14 cellular contexts compared by ENCODE assay signal in the genomic region with DNA sequence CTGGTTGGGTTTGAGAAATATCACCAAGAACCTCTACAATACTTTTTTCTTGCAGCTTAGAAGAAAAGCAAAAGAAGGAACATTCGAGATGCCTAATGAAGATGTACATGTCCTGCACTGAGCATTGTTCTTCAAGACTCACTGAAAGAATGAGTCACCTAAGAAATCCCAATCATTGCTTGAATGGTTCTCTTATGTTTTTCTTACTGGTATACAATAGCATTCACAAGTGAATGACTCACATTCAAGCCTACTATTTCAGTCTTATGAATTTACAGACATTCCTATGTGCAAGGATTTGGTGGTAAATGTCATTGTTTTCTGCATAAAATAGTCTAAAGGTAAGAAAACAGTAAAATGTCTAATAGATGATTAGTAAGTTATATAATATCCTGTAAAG.
A peak's percentile ranks its signal among the peaks of the same experiment; 100 is the strongest.
DNase-seq lines count a peak whose midpoint lies in the region; ATAC-seq and TF ChIP-seq lines count a peak whose summit lies in the region.
"Had no signal": no experiment of that assay in that cellular context is flagged by ENCODE, and none has a peak within 500 bp of the region (broad histone marks: within the 10 kb centered on the region; RNA-seq: fewer than 3 reads in every experiment).

No MANE protein-coding gene starts in this region.

- H3K9ac ChIP-seq in smooth muscle cell (ENCODE audit: low read depth), result no peak overlapping the region
- H3K9ac ChIP-seq: parathyroid adenoma had no signal

- TF ChIP-seq CTCF in RWPE2 (IDR thresholded peaks at IDR 0.05; ENCODE audit: poor library complexity, severe bottlenecking) (no peak), fibroblast of mammary gland (conservative IDR thresholded peaks at IDR 0.05; ENCODE audit: control insufficient read depth, insufficient read depth, low read depth, low read length) (no peak), smooth muscle cell (IDR thresholded peaks at IDR 0.05; ENCODE audit: borderline replicate concordance, insufficient read depth, poor library complexity, severe bottlenecking) (no peak)

- H4K20me1 ChIP-seq in smooth muscle cell (ENCODE audit: low read depth), result no peaks in the 10 kb centered on the region

- no peak for DNase-seq in RWPE2 (ENCODE audit: low spot score)
- DNase-seq in fibroblast of mammary gland (ENCODE audit: low read depth), result peak; percentile 85
- DNase-seq in smooth muscle cell (lab: John Stamatoyannopoulos, UW; ENCODE audit: unreplicated experiment), result no peak
- no peak for DNase-seq in islet precursor cell
- no peak for DNase-seq in pons (ENCODE audit: low spot score)
- DNase-seq in ureter (ENCODE audit: low spot score), result no peak
- DNase-seq: activated CD4-positive, alpha-beta T cell treated with anti-CD3 and anti-CD28 coated beads, Interleukin-2, amount 50 U/mL, for 1 hour; activated naive CD4-positive, alpha-beta T cell treated with anti-CD3 and anti-CD28 coated beads, Interleukin-2, amount 10 ng/mL, durations not matched to agents 7 days and 5 days; effector CD8-positive, alpha-beta T cell; left ventricle myocardium superior; testis had no signal

- H3K4me1 ChIP-seq in RWPE2 (ENCODE audit: insufficient read depth, poor library complexity, severe bottlenecking), result peaks cover 15% of the 10 kb centered on the region
- H3K4me1 ChIP-seq in smooth muscle cell (ENCODE audit: low read depth), result no peaks in the 10 kb centered on the region
- H3K4me1 ChIP-seq: parathyroid adenoma, testis had no signal

- WGBS in smooth muscle cell (ENCODE audit: low lambda C conversion rate), result 90% methylated on average over 1 of the region's 1 CpG

- ATAC-seq in GM21619 (IDR thresholded peaks at IDR 0.05; ENCODE audit: unreplicated experiment), result peak; percentile 43
- peak; percentile 100 for ATAC-seq in RWPE2 (ENCODE audit: low read depth)
- ATAC-seq: GM23338 had no signal

- H3K27ac ChIP-seq in RWPE2 (ENCODE audit: poor library complexity, severe bottlenecking) (peak overlapping the region; percentile 14), smooth muscle cell (ENCODE audit: low read depth) (peak overlapping the region; percentile 32)
- H3K27ac ChIP-seq: parathyroid adenoma, testis had no signal

- H2AFZ ChIP-seq in smooth muscle cell (ENCODE audit: low read depth), result no peak overlapping the region
- H2AFZ ChIP-seq: GM23338, parathyroid adenoma had no signal

- no peaks in the 10 kb centered on the region for H3K36me3 ChIP-seq in RWPE2 (ENCODE audit: low read depth)
- no peaks in the 10 kb centered on the region for H3K36me3 ChIP-seq in smooth muscle cell (ENCODE audit: low read depth)

- H3K4me3 ChIP-seq in RWPE2 (ENCODE audit: severe bottlenecking) (no peak overlapping the region), fibroblast of mammary gland (ENCODE audit: control insufficient read depth, low read depth, low read length) (no peak overlapping the region), smooth muscle cell (no peak overlapping the region)
- H3K4me3 ChIP-seq: GM23338, testis had no signal

- H3K79me2 ChIP-seq in smooth muscle cell (ENCODE audit: low read depth), result no peaks in the 10 kb centered on the region
- H3K79me2 ChIP-seq: parathyroid adenoma had no signal

- H3F3A ChIP-seq in smooth muscle cell (ENCODE audit: low read depth), result no peaks in the 10 kb centered on the region

- H3K4me2 ChIP-seq in smooth muscle cell, result no peak overlapping the region
- H3K4me2 ChIP-seq: GM23338 had no signal

- H3K27me3 ChIP-seq in RWPE2 (ENCODE audit: insufficient read depth, poor library complexity, severe bottlenecking) (no peaks in the 10 kb centered on the region), smooth muscle cell (ENCODE audit: low read depth) (no peaks in the 10 kb centered on the region)
- H3K27me3 ChIP-seq: testis had no signal

- H3K9me3 ChIP-seq in RWPE2 (ENCODE audit: severe bottlenecking) (no peaks in the 10 kb centered on the region), smooth muscle cell (replicated peaks; ENCODE audit: low read depth) (no peaks in the 10 kb centered on the region)
- H3K9me3 ChIP-seq: testis had no signal
